8 cellular contexts compared by ENCODE assay signal in the genomic region with DNA sequence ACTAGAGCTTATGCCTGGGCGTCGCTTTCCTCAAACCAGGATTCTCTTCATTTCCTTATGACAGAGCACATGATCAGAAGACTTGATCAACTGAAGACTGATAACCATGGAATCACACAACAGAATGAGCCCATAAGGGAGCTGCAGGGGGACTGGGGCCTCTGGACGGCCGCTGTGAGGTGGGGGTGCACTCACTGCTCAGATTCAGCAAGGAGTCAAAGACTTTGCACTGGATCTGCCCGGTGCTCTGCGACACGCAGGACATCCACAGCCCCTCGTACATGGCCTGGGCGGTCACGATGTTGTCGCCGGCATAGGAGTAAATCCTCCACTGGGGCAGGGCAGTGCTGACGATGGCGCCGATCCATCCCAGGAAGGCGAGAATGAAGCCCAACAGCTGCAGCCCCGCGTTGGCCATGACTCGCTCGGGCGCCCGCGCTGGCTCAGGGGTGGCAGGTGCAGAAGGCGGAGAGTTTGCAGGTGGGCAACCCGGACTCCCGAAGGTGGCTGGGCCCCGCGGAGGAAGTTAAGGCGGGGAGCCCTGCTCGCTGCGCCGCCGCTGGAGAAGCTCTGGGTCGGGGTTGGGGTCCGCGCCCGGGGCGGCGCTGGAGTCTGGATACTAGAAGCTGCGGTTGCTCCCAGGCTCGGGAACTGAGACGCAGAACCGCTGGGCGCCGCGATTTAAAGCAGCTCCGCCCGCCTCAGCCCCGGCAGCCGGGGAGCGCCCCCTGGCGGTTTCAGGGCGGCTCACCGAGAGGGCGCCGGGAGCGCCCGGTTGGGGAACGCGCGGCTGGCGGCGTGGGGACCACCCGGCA. TPM values are rescaled to one million over a fixed set of nuclear protein-coding genes. Genes with fewer than 3 reads are reported as not detected.
DNase-seq lines count a peak whose midpoint lies in the region; ATAC-seq and TF ChIP-seq lines count a peak whose summit lies in the region.

A gene with protein sequence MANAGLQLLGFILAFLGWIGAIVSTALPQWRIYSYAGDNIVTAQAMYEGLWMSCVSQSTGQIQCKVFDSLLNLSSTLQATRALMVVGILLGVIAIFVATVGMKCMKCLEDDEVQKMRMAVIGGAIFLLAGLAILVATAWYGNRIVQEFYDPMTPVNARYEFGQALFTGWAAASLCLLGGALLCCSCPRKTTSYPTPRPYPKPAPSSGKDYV (minus strand): TSS at position 658 of the 815 bp plus-strand sequence. CDS start 240 bp downstream, at position 418.

- no peaks in the 10 kb centered on the region for H3K36me3 Mint-ChIP-seq in natural killer cell
- H3K36me3 Mint-ChIP-seq in stimulated activated memory B cell treated with anti-CD40 and anti-IgM and Interleukin-4, amounts not matched to agents 10 μg/mL and 1 μg/mL and 100 μg/mL, for 72 hours = no peaks in the 10 kb centered on the region

- intact Hi-C loops in natural killer cell (cut with micrococcal nuclease) = no loop called here

- H3K27ac Mint-ChIP-seq in natural killer cell = no peak within 1 kb of the TSS
- H3K27ac Mint-ChIP-seq in stimulated activated memory B cell treated with anti-CD40 and anti-IgM and Interleukin-4, amounts not matched to agents 10 μg/mL and 1 μg/mL and 100 μg/mL, for 72 hours = no peak within 1 kb of the TSS

- H3K9me3 Mint-ChIP-seq in natural killer cell = no peaks in the 10 kb centered on the region
- H3K9me3 Mint-ChIP-seq in stimulated activated memory B cell treated with anti-CD40 and anti-IgM and Interleukin-4, amounts not matched to agents 10 μg/mL and 1 μg/mL and 100 μg/mL, for 72 hours = no peaks in the 10 kb centered on the region

- ATAC-seq in GM19467 (IDR thresholded peaks at IDR 0.05; ENCODE audit: unreplicated experiment) (peak; percentile 87), natural killer cell (peak in 2 of 3 donors; percentile 73 to 86)
- ATAC-seq in stimulated activated memory B cell treated with anti-CD40 and anti-IgM and Interleukin-4, amounts not matched to agents 10 μg/mL and 1 μg/mL and 100 μg/mL, for 72 hours = peak; percentile 63

- DNase-seq in COLO668 (lab: John Stamatoyannopoulos, UW; ENCODE audit: unreplicated experiment) = peak; percentile 86
- DNase-seq in HK-2 (ENCODE audit: unreplicated experiment) = peak; percentile 92
- DNase-seq in RKO (ENCODE audit: low spot score) = peak; percentile 18
- DNase-seq in activated effector memory CD4-positive, alpha-beta T cell treated with anti-CD3 and anti-CD28 coated beads, Interleukin-2, amount 50 U/mL, for 16 hours = peak; percentile 89
- DNase-seq in fibroblast of the aortic adventitia (ENCODE audit: low read depth) = peak; percentile 69
- peak; percentile 27 for DNase-seq in natural killer cell

- H3K4me3 ChIP-seq in fibroblast of the aortic adventitia (ENCODE audit: low read depth, low read length) = peak within 1 kb of the TSS; percentile 67

- H3K4me1 Mint-ChIP-seq in natural killer cell = peaks cover 7 to 15% of the 10 kb centered on the region in 2 donors
- H3K4me1 Mint-ChIP-seq in stimulated activated memory B cell treated with anti-CD40 and anti-IgM and Interleukin-4, amounts not matched to agents 10 μg/mL and 1 μg/mL and 100 μg/mL, for 72 hours = peaks cover 11% of the 10 kb centered on the region

- H3K27me3 Mint-ChIP-seq in natural killer cell (ENCODE audit: low read depth in 2 of 2) = peaks cover 29 to 46% of the 10 kb centered on the region in 2 donors
- H3K27me3 Mint-ChIP-seq in stimulated activated memory B cell treated with anti-CD40 and anti-IgM and Interleukin-4, amounts not matched to agents 10 μg/mL and 1 μg/mL and 100 μg/mL, for 72 hours = peaks cover 39% of the 10 kb centered on the region

- TF ChIP-seq CTCF in fibroblast of the aortic adventitia (IDR thresholded peaks at IDR 0.05; ENCODE audit: insufficient read depth, low read length) (peak; percentile 83), natural killer cell (IDR thresholded peaks at IDR 0.05) (peak; percentile 54)

- H3K4me3 Mint-ChIP-seq in natural killer cell = peak within 1 kb of the TSS; percentile 43
- peak within 1 kb of the TSS; percentile 56 for H3K4me3 Mint-ChIP-seq in stimulated activated memory B cell treated with anti-CD40 and anti-IgM and Interleukin-4, amounts not matched to agents 10 μg/mL and 1 μg/mL and 100 μg/mL, for 72 hours

RNA-seq across cellular contexts. Expression of the gene that starts here (rescaled TPM):
- total RNA-seq in fibroblast of the aortic adventitia (ENCODE audit: low replicate concordance) (0.18 and 1.3 TPM in 2 replicates), natural killer cell (not detected)

Comparison
In these comparisons a context has a peak if more than half of its experiments do, and no peak if none do; other contexts are left out.
1. Peak in every context shown above with its lines: DNase-seq, ATAC-seq and H3K4me3 ChIP-seq.
2. Peak in DNase-seq and ATAC-seq in natural killer cell; RNA of the gene not detected or under 1 TPM.
3. DNase-seq: peak in every context shown above with its lines; median percentile 92 in HK-2; 89 in activated effector memory CD4-positive, alpha-beta T cell treated with anti-CD3 and anti-CD28 coated beads, Interleukin-2, amount 50 U/mL, for 16 hours; 86 in COLO668; 69 in fibroblast of the aortic adventitia; 27 in natural killer cell; 18 in RKO.